In genomic region chr5:75142566-75143136, GRCh38 we compare ENCODE assay signal across 21 cellular contexts.
DNase-seq lines count a peak whose midpoint lies in the region; ATAC-seq, FAIRE-seq and TF ChIP-seq lines count a peak whose summit lies in the region.
"Had no signal": no experiment of that assay in that cellular context is flagged by ENCODE, and none has a peak within 500 bp of the region (broad histone marks: within the 10 kb centered on the region; RNA-seq: fewer than 3 reads in every experiment).

No MANE protein-coding gene starts in this region.

- H2AK5ac ChIP-seq in H1 (ENCODE audit: low read depth, low read length), result no peak overlapping the region

- H4K20me1 ChIP-seq in H1 (replicated peaks in 1 of 2; ENCODE audit: control insufficient read depth in 1 of 2, insufficient read depth in 2 of 2, low read length in 2 of 2) (no peaks in the 10 kb centered on the region), neural progenitor cell (ENCODE audit: low read depth) (no peaks in the 10 kb centered on the region)

- no peak overlapping the region for H2BK20ac ChIP-seq in H1 (ENCODE audit: low read length)

- POLR2A ChIA-PET in activated CD4-positive, alpha-beta T cell treated with anti-CD3 and anti-CD28 coated beads for 36 hours (lab: Charles Lee), result no interaction called here
- POLR2A ChIA-PET in activated CD4-positive, alpha-beta T cell treated with anti-CD3 and anti-CD28 coated beads, Interleukin-2, amount 10 ng/mL, durations not matched to agents 7 days and 5 days (lab: Charles Lee), result no interaction called here
- POLR2A ChIA-PET in H1 (lab: Charles Lee; ENCODE audit: partially characterized antibody), result no interaction called here

- 85% methylated on average over 2 of the region's 2 CpGs; no CpG with 5 or more reads in 1 of the 2 experiments for WGBS in H1 (ENCODE audit: extremely low coverage in 1 of 2, insufficient coverage in 1 of 2, insufficient read length in 1 of 2, insufficient replicate concordance in 2 of 2, low coverage in 1 of 2, low lambda C conversion rate in 2 of 2, missing lambda C conversion rate in 1 of 2), 2 experiments

- 0 out of 2 replicates have a peak overlapping the region, but pooled peaks have one; percentile 33 for H3K18ac ChIP-seq in H1 (ENCODE audit: extremely low read depth, low read length)

- H3K9ac ChIP-seq in HUES48 (ENCODE audit: low read depth, low read length) (no peak overlapping the region), H1 (replicated peaks in 1 of 4; ENCODE audit: extremely low read depth in 1 of 4, low read depth in 3 of 4, low read length in 3 of 4) (no peak overlapping the region), neural progenitor cell (no peak overlapping the region)
- H3K9ac ChIP-seq: KMS-11 had no signal

- peaks cover 3% of the 10 kb centered on the region for H3K9me3 Mint-ChIP-seq in activated CD4-positive, alpha-beta T cell treated with anti-CD3 and anti-CD28 coated beads for 36 hours (ENCODE audit: low read depth)
- no peaks in the 10 kb centered on the region for H3K9me3 Mint-ChIP-seq in activated CD4-positive, alpha-beta T cell treated with anti-CD3 and anti-CD28 coated beads, Interleukin-2, amount 10 ng/mL, durations not matched to agents 7 days and 5 days
- H3K9me3 Mint-ChIP-seq in neural progenitor cell, result no peaks in the 10 kb centered on the region

- H3K79me2 ChIP-seq in H1 (ENCODE audit: control insufficient read depth in 1 of 2, insufficient read depth in 2 of 2, low read length in 2 of 2), result no peaks in the 10 kb centered on the region
- no peaks in the 10 kb centered on the region for H3K79me2 ChIP-seq in neural progenitor cell (ENCODE audit: low read depth)

- intact Hi-C loops in activated CD4-positive, alpha-beta T cell treated with anti-CD3 and anti-CD28 coated beads for 36 hours (cut with DNase I, micrococcal nuclease), result no loop called here

- no peaks in the 10 kb centered on the region for H3K23me2 ChIP-seq in H1 (ENCODE audit: low read depth, low read length)

- H3K4me3 ChIP-seq in HUES48 (ENCODE audit: low read depth, low read length), result no peak overlapping the region
- H3K4me3 ChIP-seq in H1 (ENCODE audit: extremely low read depth in 1 of 4, insufficient read depth in 2 of 4, low read depth in 3 of 4, low read length in 4 of 4), result no peak overlapping the region
- H3K4me3 ChIP-seq in neural progenitor cell, result no peak overlapping the region
- H3K4me3 ChIP-seq: SJSA1 had no signal

- TF ChIP-seq RAD21 in H1 (IDR thresholded peaks at IDR 0.05 in 1 of 2, conservative IDR thresholded peaks at IDR 0.05 in 1 of 2; ENCODE audit: low read depth in 2 of 2, low read length in 2 of 2), result no peak

- no peak overlapping the region for H2BK12ac ChIP-seq in H1 (ENCODE audit: low read depth, low read length)

- H3K56ac ChIP-seq in H1 (replicated peaks; ENCODE audit: insufficient read length, low read depth, low read length), result no peak overlapping the region

- H3K36me3 ChIP-seq in HUES48 (ENCODE audit: control insufficient read depth, insufficient read depth, low read length) (no peaks in the 10 kb centered on the region), H1 (ENCODE audit: control insufficient read depth in 2 of 4, insufficient read depth in 4 of 4, low read length in 3 of 4) (no peaks in the 10 kb centered on the region), neural progenitor cell (no peaks in the 10 kb centered on the region)
- H3K36me3 ChIP-seq: SJSA1 had no signal

- H4K5ac ChIP-seq in H1 (ENCODE audit: insufficient read length, low read depth, low read length), result no peak overlapping the region

- H3K4ac ChIP-seq in H1 (replicated peaks; ENCODE audit: insufficient read length, low read depth, low read length), result no peak overlapping the region

- no peak overlapping the region for H3K4me3 Mint-ChIP-seq in activated CD4-positive, alpha-beta T cell treated with anti-CD3 and anti-CD28 coated beads for 36 hours
- no peak overlapping the region for H3K4me3 Mint-ChIP-seq in activated CD4-positive, alpha-beta T cell treated with anti-CD3 and anti-CD28 coated beads, Interleukin-2, amount 10 ng/mL, durations not matched to agents 7 days and 5 days
- no peak overlapping the region for H3K4me3 Mint-ChIP-seq in neural progenitor cell
- H3K4me3 Mint-ChIP-seq: CD8-positive, alpha-beta memory T cell had no signal

- no peak for TF ChIP-seq POLR2A in H1 (IDR thresholded peaks at IDR 0.05; ENCODE audit: control extremely low read depth in 1 of 2, low read depth in 2 of 2, low read length in 2 of 2)

- no peaks in the 10 kb centered on the region for H3F3A ChIP-seq in neural progenitor cell (ENCODE audit: low read depth)

- no peak overlapping the region for H2BK15ac ChIP-seq in H1 (ENCODE audit: low read length)

- H3K27me3 Mint-ChIP-seq in activated CD4-positive, alpha-beta T cell treated with anti-CD3 and anti-CD28 coated beads for 36 hours, result no peaks in the 10 kb centered on the region
- H3K27me3 Mint-ChIP-seq in activated CD4-positive, alpha-beta T cell treated with anti-CD3 and anti-CD28 coated beads, Interleukin-2, amount 10 ng/mL, durations not matched to agents 7 days and 5 days, result no peaks in the 10 kb centered on the region
- H3K27me3 Mint-ChIP-seq in neural progenitor cell (ENCODE audit: insufficient read depth, low read depth), result no peaks in the 10 kb centered on the region

- FAIRE-seq in H1 (lab: Jason Lieb, UNC), result peak; percentile 69
- FAIRE-seq: GM12892, RCC 7860 had no signal

- ATAC-seq in activated CD4-positive, alpha-beta T cell treated with anti-CD3 and anti-CD28 coated beads for 36 hours, result peak; percentile 26
- ATAC-seq: Right ventricle myocardium inferior had no signal

- DNase-seq in activated CD4-positive, alpha-beta T cell treated with anti-CD3 and anti-CD28 coated beads for 36 hours, result no peak
- no peak for DNase-seq in activated CD4-positive, alpha-beta T cell treated with anti-CD3 and anti-CD28 coated beads, Interleukin-2, amount 10 ng/mL, durations not matched to agents 7 days and 5 days
- DNase-seq in H1 (ENCODE audit: low read depth in 1 of 2, low spot score in 2 of 2) (no peak), neural progenitor cell (ENCODE audit: low spot score) (peak; percentile 40), AG08395 (ENCODE audit: low spot score) (no peak), RKO (ENCODE audit: low spot score) (no peak), GOT3 (lab: John Stamatoyannopoulos, UW) (no peak)
- DNase-seq: 8988T; AML-193; C1 segment of cervical spinal cord; CD8-positive, alpha-beta memory T cell; MV-4-11; NCI-H1694 treated with DMSO at 0.1 percent for 48 hours; NCI-H446; NCI-H526 had no signal

- H4K8ac ChIP-seq in H1 (ENCODE audit: extremely low read depth, insufficient read depth, low read length), result no peak overlapping the region

- CTCF ChIA-PET in activated CD4-positive, alpha-beta T cell treated with anti-CD3 and anti-CD28 coated beads for 36 hours (lab: Charles Lee), result interaction anchor here (0.7 kb wide), 1 partner anchor 1222 kb away, joined by 3 read pairs; no protein-coding TSS in a partner anchor
- CTCF ChIA-PET in activated CD4-positive, alpha-beta T cell treated with anti-CD3 and anti-CD28 coated beads, Interleukin-2, amount 10 ng/mL, durations not matched to agents 7 days and 5 days (lab: Charles Lee), result no interaction called here
- CTCF ChIA-PET in H1 (lab: Charles Lee; ENCODE audit: partially characterized antibody), result no interaction called here

- no peak overlapping the region for H2BK5ac ChIP-seq in H1 (ENCODE audit: low read depth, low read length)

- H2AFZ ChIP-seq in H1 (ENCODE audit: low read length), result no peak overlapping the region
- no peak overlapping the region for H2AFZ ChIP-seq in neural progenitor cell (replicated peaks)

- H3K79me1 ChIP-seq in H1 (ENCODE audit: low read depth, low read length), result no peaks in the 10 kb centered on the region

- no peak overlapping the region for H2BK120ac ChIP-seq in H1 (replicated peaks; ENCODE audit: low read depth, low read length)

- no peak for TF ChIP-seq EP300 in H1 (IDR thresholded peaks at IDR 0.05; ENCODE audit: borderline replicate concordance in 1 of 2, low read depth in 2 of 2, low read length in 2 of 2)

- no peak overlapping the region for H3K27ac Mint-ChIP-seq in activated CD4-positive, alpha-beta T cell treated with anti-CD3 and anti-CD28 coated beads for 36 hours
- no peak overlapping the region for H3K27ac Mint-ChIP-seq in activated CD4-positive, alpha-beta T cell treated with anti-CD3 and anti-CD28 coated beads, Interleukin-2, amount 10 ng/mL, durations not matched to agents 7 days and 5 days
- no peak overlapping the region for H3K27ac Mint-ChIP-seq in neural progenitor cell

- H3K9me3 ChIP-seq in HUES48 (ENCODE audit: control insufficient read depth, insufficient read depth, low read length), result no peaks in the 10 kb centered on the region
- H3K9me3 ChIP-seq in H1 (ENCODE audit: insufficient read depth in 2 of 2, low read depth in 1 of 2, low read length in 1 of 2), result no peaks in the 10 kb centered on the region
- H3K9me3 ChIP-seq in neural progenitor cell (ENCODE audit: low read depth), result no peaks in the 10 kb centered on the region
- H3K9me3 ChIP-seq: SJSA1 had no signal

- H3K4me1 Mint-ChIP-seq in activated CD4-positive, alpha-beta T cell treated with anti-CD3 and anti-CD28 coated beads for 36 hours, result peaks cover 18% of the 10 kb centered on the region
- peaks cover 5% of the 10 kb centered on the region for H3K4me1 Mint-ChIP-seq in activated CD4-positive, alpha-beta T cell treated with anti-CD3 and anti-CD28 coated beads, Interleukin-2, amount 10 ng/mL, durations not matched to agents 7 days and 5 days
- H3K4me1 Mint-ChIP-seq in neural progenitor cell, result no peaks in the 10 kb centered on the region

- no peak overlapping the region for H3K14ac ChIP-seq in H1 (ENCODE audit: insufficient read length)

- H3K23ac ChIP-seq in H1 (ENCODE audit: insufficient read length), result no peak overlapping the region

- H3K4me1 ChIP-seq in HUES48 (ENCODE audit: control insufficient read depth, insufficient read depth, low read length), result peaks cover 22% of the 10 kb centered on the region
- H3K4me1 ChIP-seq in H1 (replicated peaks in 1 of 4; ENCODE audit: control insufficient read depth in 3 of 4, insufficient read depth in 4 of 4, low read length in 3 of 4), result peaks cover 0 to 7% (median 2%) of the 10 kb centered on the region in 4 experiments; a peak in 3 of 7 replicates
- peaks cover 12% of the 10 kb centered on the region for H3K4me1 ChIP-seq in neural progenitor cell
- H3K4me1 ChIP-seq: SJSA1 had no signal

- H3K27me3 ChIP-seq in HUES48 (ENCODE audit: control insufficient read depth, insufficient read depth, low read length), result no peaks in the 10 kb centered on the region
- H3K27me3 ChIP-seq in H1 (replicated peaks in 1 of 4; ENCODE audit: control insufficient read depth in 3 of 4, extremely low read depth in 1 of 4, insufficient read depth in 3 of 4, low read length in 3 of 4), result no peaks in the 10 kb centered on the region
- no peaks in the 10 kb centered on the region for H3K27me3 ChIP-seq in neural progenitor cell

- H3K4me2 ChIP-seq in H1 (ENCODE audit: insufficient read depth in 1 of 2, low read depth in 2 of 2, low read length in 2 of 2) (peak overlapping the region; percentile 11 to 27; a peak in 1 of 4 replicates), neural progenitor cell (peak overlapping the region; percentile 20)
- H3K4me2 ChIP-seq: KMS-11 had no signal

- peak overlapping the region; percentile 44 for H3K27ac ChIP-seq in HUES48 (ENCODE audit: low read depth, low read length)
- no peak overlapping the region for H3K27ac ChIP-seq in H1 (ENCODE audit: low read depth, low read length)
- H3K27ac ChIP-seq in neural progenitor cell, result no peak overlapping the region
- H3K27ac ChIP-seq: KMS-11, SJSA1 had no signal

- TF ChIP-seq CTCF in H1 (IDR thresholded peaks at IDR 0.05; ENCODE audit: control extremely low read depth in 1 of 3, insufficient read depth in 1 of 3, low read depth in 1 of 3, low read length in 3 of 3) (no peak), neural progenitor cell (IDR thresholded peaks at IDR 0.05) (no peak)

- no peak overlapping the region for H4K91ac ChIP-seq in H1 (replicated peaks; ENCODE audit: insufficient read length, low read length)

- no peaks in the 10 kb centered on the region for H3K36me3 Mint-ChIP-seq in activated CD4-positive, alpha-beta T cell treated with anti-CD3 and anti-CD28 coated beads for 36 hours (ENCODE audit: low read depth)
- H3K36me3 Mint-ChIP-seq in activated CD4-positive, alpha-beta T cell treated with anti-CD3 and anti-CD28 coated beads, Interleukin-2, amount 10 ng/mL, durations not matched to agents 7 days and 5 days (ENCODE audit: low read depth), result no peaks in the 10 kb centered on the region
- no peaks in the 10 kb centered on the region for H3K36me3 Mint-ChIP-seq in neural progenitor cell
